In the genomic region with DNA sequence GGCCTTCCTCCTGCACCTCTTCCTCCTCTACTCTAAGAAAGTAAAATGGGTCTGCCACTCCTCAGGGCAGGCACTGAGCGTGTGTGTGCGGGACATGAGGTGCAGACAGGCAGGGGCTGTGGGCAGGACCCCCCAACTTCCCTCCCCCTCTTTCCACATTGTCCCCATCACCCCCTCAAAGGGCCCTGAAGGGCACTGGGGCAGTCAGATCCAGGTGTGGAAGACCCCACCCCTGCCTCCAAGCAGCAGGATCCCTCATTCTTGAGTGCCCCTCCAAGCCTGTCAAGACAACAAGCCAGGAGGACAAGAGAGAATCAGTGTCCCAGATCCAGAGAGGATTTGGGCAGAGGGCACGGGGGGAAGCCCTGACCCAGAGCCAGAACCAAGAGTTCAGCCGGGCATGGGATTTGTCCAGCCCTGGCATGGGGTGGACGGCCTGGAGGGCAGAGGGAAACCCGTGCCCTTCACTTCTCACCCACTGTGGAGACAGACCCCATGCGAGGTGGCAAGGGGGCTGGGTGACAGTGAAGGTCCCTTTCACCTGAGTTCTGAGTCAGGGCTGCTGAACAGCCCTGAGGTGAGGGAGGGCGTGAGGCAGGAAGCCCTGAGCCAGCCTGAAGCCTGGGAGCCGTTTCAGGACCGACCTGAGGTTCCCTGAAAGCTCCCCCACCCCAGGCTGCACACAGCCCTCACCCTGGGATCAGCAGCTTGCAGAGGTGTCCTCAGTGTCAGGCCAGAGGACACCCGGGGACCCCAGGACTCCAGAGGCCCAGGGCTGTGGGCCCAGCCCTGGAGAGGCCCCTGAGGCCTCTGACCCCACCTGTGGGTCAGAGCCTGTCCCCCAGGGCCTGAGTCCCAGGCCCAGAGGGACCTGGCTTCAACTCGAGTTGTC, we compare ENCODE assay signal across 1 cellular context.
TF ChIP-seq lines count a peak whose summit lies in the region.

No MANE protein-coding gene starts in this region.

TF ChIP-seq in endothelial cell of umbilical vein, 7 proteins besides CTCF, POLR2A, EP300 and RAD21:
- TF ChIP-seq EZH2 (IDR thresholded peaks at IDR 0.05; ENCODE audit: borderline replicate concordance, low read depth, low read length, severe bottlenecking) (no peak), POLR2AphosphoS5 (IDR thresholded peaks at IDR 0.05; ENCODE audit: insufficient read depth, low read depth, low read length) (peak; percentile 14)
